In genomic region chr6:159838020-159838744, GRCh38 we compare ENCODE assay signal across 25 cellular contexts. TPM values are rescaled to one million over a fixed set of nuclear protein-coding genes. Genes with fewer than 3 reads are reported as not detected.
"Had no signal": no experiment of that assay in that cellular context is flagged by ENCODE, and none has a peak within 500 bp of the region (broad histone marks: within the 10 kb centered on the region; RNA-seq: fewer than 3 reads in every experiment).

No MANE protein-coding gene starts in this region.

- ATAC-seq: activated CD4-positive, alpha-beta T cell treated with anti-CD3 and anti-CD28 coated beads for 36 hours; body of pancreas had no signal

- H3K4me2 ChIP-seq: SK-N-SH had no signal

- H3K4me3 ChIP-seq: body of pancreas, Peyer's patch, SJCRH30 had no signal

- DNase-seq: activated CD4-positive, alpha-beta memory T cell treated with anti-CD3 and anti-CD28 coated beads, Interleukin-2, amount 10 ng/mL, durations not matched to agents 7 days and 5 days; activated CD4-positive, alpha-beta T cell treated with anti-CD3 and anti-CD28 coated beads for 36 hours; activated CD4-positive, alpha-beta T cell treated with anti-CD3 and anti-CD28 coated beads, Interleukin-2, amount 50 U/mL, for 1 hour; activated CD8-positive, alpha-beta memory T cell treated with anti-CD3 and anti-CD28 coated beads, Interleukin-2, amount 50 U/mL, for 4 hours; aorta; body of pancreas; central memory CD4-positive, alpha-beta T cell; Karpas-422; MM.1S; NCI-H1105; NCI-H1436; NCI-H1694 treated with DMSO at 0.1 percent for 48 hours; NCI-H2029 treated with DMSO at 0.1 percent for 48 hours; NCI-H510A treated with DMSO at 0.1 percent for 48 hours; NCI-H69; Peyer's patch; Right ventricle myocardium superior; SJCRH30; SK-N-SH; T-helper 1 cell had no signal

- H3K9ac ChIP-seq: SK-N-SH had no signal

- H3K36me3 ChIP-seq: Peyer's patch, SJCRH30 had no signal

- H3K27me3 ChIP-seq: body of pancreas, Peyer's patch, SJCRH30 had no signal

- H3K27ac ChIP-seq: body of pancreas, Peyer's patch, RWPE1, SJCRH30, VCaP had no signal

- H3K9me3 ChIP-seq: body of pancreas, Peyer's patch, SJCRH30, SK-N-SH had no signal

- H3K4me1 ChIP-seq: body of pancreas, Peyer's patch, SJCRH30 had no signal

RNA-seq across cellular contexts. Expression of gene PNLDC1, which starts 38.1 kb away (rescaled TPM):
- total RNA-seq: Peyer's patch, Right ventricle myocardium superior, SJCRH30 had no signal
- polyA plus RNA-seq: SK-N-SH had no signal

RNA-seq across cellular contexts. Expression of gene MAS1, which starts 52.6 kb away (rescaled TPM):
- total RNA-seq: activated CD4-positive, alpha-beta memory T cell treated with anti-CD3 and anti-CD28 coated beads, Interleukin-2, amount 10 ng/mL, durations not matched to agents 7 days and 5 days; activated CD4-positive, alpha-beta T cell treated with anti-CD3 and anti-CD28 coated beads for 36 hours; activated CD8-positive, alpha-beta memory T cell treated with anti-CD3 and anti-CD28 coated beads for 36 hours; body of pancreas; bronchial epithelial cell; Peyer's patch; Right ventricle myocardium superior; T-helper 2 cell treated with Interferon-gamma antibody and Interleukin-4, amounts not matched to agents 100 ng/mL and 5 ng/mL, for 36 hours had no signal
- polyA plus RNA-seq: aorta, SK-N-SH had no signal
